ENCODE assay signal across 1 cellular context in the genomic region with DNA sequence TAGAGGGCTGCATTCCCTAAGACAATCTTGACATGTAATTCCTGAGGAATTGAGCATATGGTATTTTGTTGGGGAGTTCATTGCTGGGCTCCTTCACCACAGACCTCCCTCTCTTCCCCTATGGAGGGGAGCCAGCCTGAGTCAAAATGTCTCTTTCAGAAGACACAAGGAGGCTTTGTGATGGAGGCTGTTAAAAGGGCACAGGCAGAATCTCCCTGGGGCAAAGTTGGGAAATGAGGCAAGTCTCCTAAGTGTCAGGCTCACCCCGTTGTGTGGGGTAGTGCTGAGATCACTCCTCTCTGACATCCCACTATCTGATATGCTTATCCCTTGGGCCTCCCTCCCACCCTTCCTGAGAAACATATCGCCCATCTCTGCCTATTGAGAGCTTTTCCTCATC.
TF ChIP-seq lines count a peak whose summit lies in the region.

No MANE protein-coding gene starts in this region.

TF ChIP-seq in GM23338, 12 proteins besides CTCF, POLR2A, EP300 and RAD21 (continued from another document):
- TF ChIP-seq, protein P1, sequence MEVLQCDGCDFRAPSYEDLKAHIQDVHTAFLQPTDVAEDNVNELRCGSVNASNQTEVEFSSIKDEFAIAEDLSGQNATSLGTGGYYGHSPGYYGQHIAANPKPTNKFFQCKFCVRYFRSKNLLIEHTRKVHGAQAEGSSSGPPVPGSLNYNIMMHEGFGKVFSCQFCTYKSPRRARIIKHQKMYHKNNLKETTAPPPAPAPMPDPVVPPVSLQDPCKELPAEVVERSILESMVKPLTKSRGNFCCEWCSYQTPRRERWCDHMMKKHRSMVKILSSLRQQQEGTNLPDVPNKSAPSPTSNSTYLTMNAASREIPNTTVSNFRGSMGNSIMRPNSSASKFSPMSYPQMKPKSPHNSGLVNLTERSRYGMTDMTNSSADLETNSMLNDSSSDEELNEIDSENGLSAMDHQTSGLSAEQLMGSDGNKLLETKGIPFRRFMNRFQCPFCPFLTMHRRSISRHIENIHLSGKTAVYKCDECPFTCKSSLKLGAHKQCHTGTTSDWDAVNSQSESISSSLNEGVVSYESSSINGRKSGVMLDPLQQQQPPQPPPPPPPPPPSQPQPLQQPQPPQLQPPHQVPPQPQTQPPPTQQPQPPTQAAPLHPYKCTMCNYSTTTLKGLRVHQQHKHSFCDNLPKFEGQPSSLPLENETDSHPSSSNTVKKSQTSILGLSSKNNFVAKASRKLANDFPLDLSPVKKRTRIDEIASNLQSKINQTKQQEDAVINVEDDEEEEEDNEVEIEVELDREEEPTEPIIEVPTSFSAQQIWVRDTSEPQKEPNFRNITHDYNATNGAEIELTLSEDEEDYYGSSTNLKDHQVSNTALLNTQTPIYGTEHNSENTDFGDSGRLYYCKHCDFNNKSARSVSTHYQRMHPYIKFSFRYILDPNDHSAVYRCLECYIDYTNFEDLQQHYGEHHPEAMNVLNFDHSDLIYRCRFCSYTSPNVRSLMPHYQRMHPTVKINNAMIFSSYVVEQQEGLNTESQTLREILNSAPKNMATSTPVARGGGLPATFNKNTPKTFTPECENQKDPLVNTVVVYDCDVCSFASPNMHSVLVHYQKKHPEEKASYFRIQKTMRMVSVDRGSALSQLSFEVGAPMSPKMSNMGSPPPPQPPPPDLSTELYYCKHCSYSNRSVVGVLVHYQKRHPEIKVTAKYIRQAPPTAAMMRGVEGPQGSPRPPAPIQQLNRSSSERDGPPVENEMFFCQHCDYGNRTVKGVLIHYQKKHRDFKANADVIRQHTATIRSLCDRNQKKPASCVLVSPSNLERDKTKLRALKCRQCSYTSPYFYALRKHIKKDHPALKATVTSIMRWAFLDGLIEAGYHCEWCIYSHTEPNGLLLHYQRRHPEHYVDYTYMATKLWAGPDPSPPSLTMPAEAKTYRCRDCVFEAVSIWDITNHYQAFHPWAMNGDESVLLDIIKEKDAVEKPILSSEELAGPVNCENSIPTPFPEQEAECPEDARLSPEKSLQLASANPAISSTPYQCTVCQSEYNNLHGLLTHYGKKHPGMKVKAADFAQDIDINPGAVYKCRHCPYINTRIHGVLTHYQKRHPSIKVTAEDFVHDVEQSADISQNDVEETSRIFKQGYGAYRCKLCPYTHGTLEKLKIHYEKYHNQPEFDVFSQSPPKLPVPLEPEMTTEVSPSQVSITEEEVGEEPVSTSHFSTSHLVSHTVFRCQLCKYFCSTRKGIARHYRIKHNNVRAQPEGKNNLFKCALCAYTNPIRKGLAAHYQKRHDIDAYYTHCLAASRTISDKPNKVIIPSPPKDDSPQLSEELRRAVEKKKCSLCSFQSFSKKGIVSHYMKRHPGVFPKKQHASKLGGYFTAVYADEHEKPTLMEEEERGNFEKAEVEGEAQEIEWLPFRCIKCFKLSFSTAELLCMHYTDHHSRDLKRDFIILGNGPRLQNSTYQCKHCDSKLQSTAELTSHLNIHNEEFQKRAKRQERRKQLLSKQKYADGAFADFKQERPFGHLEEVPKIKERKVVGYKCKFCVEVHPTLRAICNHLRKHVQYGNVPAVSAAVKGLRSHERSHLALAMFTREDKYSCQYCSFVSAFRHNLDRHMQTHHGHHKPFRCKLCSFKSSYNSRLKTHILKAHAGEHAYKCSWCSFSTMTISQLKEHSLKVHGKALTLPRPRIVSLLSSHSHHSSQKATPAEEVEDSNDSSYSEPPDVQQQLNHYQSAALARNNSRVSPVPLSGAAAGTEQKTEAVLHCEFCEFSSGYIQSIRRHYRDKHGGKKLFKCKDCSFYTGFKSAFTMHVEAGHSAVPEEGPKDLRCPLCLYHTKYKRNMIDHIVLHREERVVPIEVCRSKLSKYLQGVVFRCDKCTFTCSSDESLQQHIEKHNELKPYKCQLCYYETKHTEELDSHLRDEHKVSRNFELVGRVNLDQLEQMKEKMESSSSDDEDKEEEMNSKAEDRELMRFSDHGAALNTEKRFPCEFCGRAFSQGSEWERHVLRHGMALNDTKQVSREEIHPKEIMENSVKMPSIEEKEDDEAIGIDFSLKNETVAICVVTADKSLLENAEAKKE (CRISPR knock-in tag; IDR thresholded peaks at IDR 0.05): no peak
- TF ChIP-seq, protein P2, sequence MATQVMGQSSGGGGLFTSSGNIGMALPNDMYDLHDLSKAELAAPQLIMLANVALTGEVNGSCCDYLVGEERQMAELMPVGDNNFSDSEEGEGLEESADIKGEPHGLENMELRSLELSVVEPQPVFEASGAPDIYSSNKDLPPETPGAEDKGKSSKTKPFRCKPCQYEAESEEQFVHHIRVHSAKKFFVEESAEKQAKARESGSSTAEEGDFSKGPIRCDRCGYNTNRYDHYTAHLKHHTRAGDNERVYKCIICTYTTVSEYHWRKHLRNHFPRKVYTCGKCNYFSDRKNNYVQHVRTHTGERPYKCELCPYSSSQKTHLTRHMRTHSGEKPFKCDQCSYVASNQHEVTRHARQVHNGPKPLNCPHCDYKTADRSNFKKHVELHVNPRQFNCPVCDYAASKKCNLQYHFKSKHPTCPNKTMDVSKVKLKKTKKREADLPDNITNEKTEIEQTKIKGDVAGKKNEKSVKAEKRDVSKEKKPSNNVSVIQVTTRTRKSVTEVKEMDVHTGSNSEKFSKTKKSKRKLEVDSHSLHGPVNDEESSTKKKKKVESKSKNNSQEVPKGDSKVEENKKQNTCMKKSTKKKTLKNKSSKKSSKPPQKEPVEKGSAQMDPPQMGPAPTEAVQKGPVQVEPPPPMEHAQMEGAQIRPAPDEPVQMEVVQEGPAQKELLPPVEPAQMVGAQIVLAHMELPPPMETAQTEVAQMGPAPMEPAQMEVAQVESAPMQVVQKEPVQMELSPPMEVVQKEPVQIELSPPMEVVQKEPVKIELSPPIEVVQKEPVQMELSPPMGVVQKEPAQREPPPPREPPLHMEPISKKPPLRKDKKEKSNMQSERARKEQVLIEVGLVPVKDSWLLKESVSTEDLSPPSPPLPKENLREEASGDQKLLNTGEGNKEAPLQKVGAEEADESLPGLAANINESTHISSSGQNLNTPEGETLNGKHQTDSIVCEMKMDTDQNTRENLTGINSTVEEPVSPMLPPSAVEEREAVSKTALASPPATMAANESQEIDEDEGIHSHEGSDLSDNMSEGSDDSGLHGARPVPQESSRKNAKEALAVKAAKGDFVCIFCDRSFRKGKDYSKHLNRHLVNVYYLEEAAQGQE (IDR thresholded peaks at IDR 0.05; ENCODE audit: unreplicated experiment): no peak
- TF ChIP-seq POLR2AphosphoS5 (IDR thresholded peaks at IDR 0.05; ENCODE audit: low read depth): no peak
- no peak for TF ChIP-seq ZNF331 (CRISPR knock-in tag; IDR thresholded peaks at IDR 0.05; ENCODE audit: low read depth)
- no peak for TF ChIP-seq NANOG (IDR thresholded peaks at IDR 0.05; ENCODE audit: borderline replicate concordance)
- no peak for TF ChIP-seq STAT1 (IDR thresholded peaks at IDR 0.05; ENCODE audit: unreplicated experiment)
- no peak for TF ChIP-seq EZH2 (IDR thresholded peaks at IDR 0.05; ENCODE audit: low read depth, unreplicated experiment)
- TF ChIP-seq CREB1 (CRISPR knock-in tag; IDR thresholded peaks at IDR 0.05; ENCODE audit: low read depth): no peak
- TF ChIP-seq, protein P3, sequence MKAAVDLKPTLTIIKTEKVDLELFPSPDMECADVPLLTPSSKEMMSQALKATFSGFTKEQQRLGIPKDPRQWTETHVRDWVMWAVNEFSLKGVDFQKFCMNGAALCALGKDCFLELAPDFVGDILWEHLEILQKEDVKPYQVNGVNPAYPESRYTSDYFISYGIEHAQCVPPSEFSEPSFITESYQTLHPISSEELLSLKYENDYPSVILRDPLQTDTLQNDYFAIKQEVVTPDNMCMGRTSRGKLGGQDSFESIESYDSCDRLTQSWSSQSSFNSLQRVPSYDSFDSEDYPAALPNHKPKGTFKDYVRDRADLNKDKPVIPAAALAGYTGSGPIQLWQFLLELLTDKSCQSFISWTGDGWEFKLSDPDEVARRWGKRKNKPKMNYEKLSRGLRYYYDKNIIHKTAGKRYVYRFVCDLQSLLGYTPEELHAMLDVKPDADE (IDR thresholded peaks at IDR 0.05): no peak
